17 cellular contexts compared by ENCODE assay signal in the genomic region with DNA sequence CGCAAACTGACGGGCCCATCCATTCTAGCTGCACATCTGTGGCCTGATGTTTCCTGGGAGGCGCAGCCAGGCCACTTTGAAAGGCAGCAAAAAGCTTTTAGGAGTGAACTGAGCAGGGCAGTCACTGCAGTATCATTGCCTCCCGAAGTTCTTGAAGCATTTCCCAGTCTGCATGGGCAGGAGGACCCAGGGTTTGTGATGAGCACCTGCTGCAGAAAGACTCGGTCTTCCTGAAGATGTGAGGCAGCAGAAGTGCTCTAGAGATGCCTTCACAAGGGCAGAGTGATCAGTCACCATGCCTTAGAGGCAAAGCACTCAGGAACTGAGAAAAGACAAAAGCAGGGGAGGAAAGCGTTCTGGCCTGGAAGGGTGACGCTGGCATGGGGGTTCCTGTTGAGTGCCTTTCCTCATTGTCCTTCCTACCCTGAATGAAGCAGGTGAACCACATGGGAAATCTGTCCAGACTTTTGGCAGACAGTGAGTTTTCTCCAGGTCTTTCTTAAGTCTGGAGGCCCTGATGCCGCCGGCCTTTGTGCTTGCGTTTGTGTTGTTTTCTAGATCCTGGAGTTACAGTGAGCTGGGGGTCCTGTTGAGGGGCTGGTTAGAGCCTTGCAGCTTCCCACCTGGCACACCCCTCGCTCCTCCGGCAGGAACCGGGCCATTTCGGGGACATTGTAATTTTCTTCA.
DNase-seq lines count a peak whose midpoint lies in the region; ATAC-seq and TF ChIP-seq lines count a peak whose summit lies in the region.
"Had no signal": no experiment of that assay in that cellular context is flagged by ENCODE, and none has a peak within 500 bp of the region (broad histone marks: within the 10 kb centered on the region; RNA-seq: fewer than 3 reads in every experiment).

No MANE protein-coding gene starts in this region.

- WGBS in right cardiac atrium: 73% methylated on average over 14 of the region's 14 CpGs

- TF ChIP-seq CTCF in endothelial cell (IDR thresholded peaks at IDR 0.05; ENCODE audit: unreplicated experiment): no peak
- no peak for TF ChIP-seq CTCF in neural progenitor cell (IDR thresholded peaks at IDR 0.05)
- no peak for TF ChIP-seq CTCF in type B pancreatic cell (conservative IDR thresholded peaks at IDR 0.05)
- TF ChIP-seq CTCF in GM10266 (IDR thresholded peaks at IDR 0.05; ENCODE audit: control insufficient read depth, insufficient read depth, low read depth, missing control alignments): no peak

- peaks cover 4% of the 10 kb centered on the region for H3K27me3 Mint-ChIP-seq in endothelial cell (ENCODE audit: unreplicated experiment)
- peaks cover 9% of the 10 kb centered on the region for H3K27me3 Mint-ChIP-seq in neural progenitor cell (ENCODE audit: insufficient read depth, low read depth)
- H3K27me3 Mint-ChIP-seq in type B pancreatic cell: peaks cover 5% of the 10 kb centered on the region
- H3K27me3 Mint-ChIP-seq in activated T-cell treated with anti-CD3 and anti-CD28 coated beads, Interleukin-2, amount 50 U/mL, for 4 hours (ENCODE audit: low read depth): no peaks in the 10 kb centered on the region

- H3K4me1 Mint-ChIP-seq in endothelial cell (ENCODE audit: unreplicated experiment) (peaks cover 24% of the 10 kb centered on the region), neural progenitor cell (peaks cover 29% of the 10 kb centered on the region), type B pancreatic cell (ENCODE audit: unreplicated experiment) (peaks cover 27% of the 10 kb centered on the region)
- H3K4me1 Mint-ChIP-seq in activated T-cell treated with anti-CD3 and anti-CD28 coated beads, Interleukin-2, amount 50 U/mL, for 4 hours (ENCODE audit: low read depth): peaks cover 19% of the 10 kb centered on the region

- H3K4me3 ChIP-seq in right cardiac atrium (ENCODE audit: low read length) (no peak overlapping the region), neural progenitor cell (no peak overlapping the region)
- H3K4me3 ChIP-seq: BLaER1 had no signal

- no peak overlapping the region for H3K9ac ChIP-seq in neural progenitor cell
- H3K9ac ChIP-seq: BLaER1 had no signal

- H3K36me3 ChIP-seq in neural progenitor cell: no peaks in the 10 kb centered on the region
- H3K36me3 ChIP-seq: BLaER1, neutrophil had no signal

- H3K27ac Mint-ChIP-seq in endothelial cell (ENCODE audit: unreplicated experiment) (peak overlapping the region; percentile 79), neural progenitor cell (peak overlapping the region; percentile 97), type B pancreatic cell (peak overlapping the region; percentile 18)

- H3K9me3 ChIP-seq in right cardiac atrium (ENCODE audit: control insufficient read depth, low read length) (no peaks in the 10 kb centered on the region), neural progenitor cell (ENCODE audit: low read depth) (no peaks in the 10 kb centered on the region)
- H3K9me3 ChIP-seq: BLaER1, neutrophil had no signal

- H3K36me3 Mint-ChIP-seq in endothelial cell (ENCODE audit: low read depth, unreplicated experiment): no peaks in the 10 kb centered on the region
- H3K36me3 Mint-ChIP-seq in neural progenitor cell: no peaks in the 10 kb centered on the region
- H3K36me3 Mint-ChIP-seq in type B pancreatic cell: no peaks in the 10 kb centered on the region
- no peaks in the 10 kb centered on the region for H3K36me3 Mint-ChIP-seq in activated T-cell treated with anti-CD3 and anti-CD28 coated beads, Interleukin-2, amount 50 U/mL, for 4 hours (ENCODE audit: insufficient read depth)

- peak overlapping the region; percentile 59 for H3K4me2 ChIP-seq in neural progenitor cell

- H3K4me3 Mint-ChIP-seq in endothelial cell (ENCODE audit: unreplicated experiment): no peak overlapping the region
- H3K4me3 Mint-ChIP-seq in neural progenitor cell: no peak overlapping the region
- no peak overlapping the region for H3K4me3 Mint-ChIP-seq in type B pancreatic cell
- no peak overlapping the region for H3K4me3 Mint-ChIP-seq in activated T-cell treated with anti-CD3 and anti-CD28 coated beads, Interleukin-2, amount 50 U/mL, for 4 hours

- H2AFZ ChIP-seq in neural progenitor cell (replicated peaks): no peak overlapping the region

- H4K20me1 ChIP-seq in neural progenitor cell (ENCODE audit: low read depth): no peaks in the 10 kb centered on the region
- H4K20me1 ChIP-seq: BLaER1 had no signal

- no peak overlapping the region for H3K27ac ChIP-seq in right cardiac atrium (ENCODE audit: low read length)
- H3K27ac ChIP-seq in neural progenitor cell: no peak overlapping the region
- H3K27ac ChIP-seq: BLaER1, neutrophil had no signal

- no peaks in the 10 kb centered on the region for H3K79me2 ChIP-seq in neural progenitor cell (ENCODE audit: low read depth)

- peaks cover 17% of the 10 kb centered on the region for H3F3A ChIP-seq in neural progenitor cell (ENCODE audit: low read depth)

- DNase-seq in right cardiac atrium: no peak
- DNase-seq in Right ventricle myocardium inferior (ENCODE audit: missing footprints): no peak
- DNase-seq in endothelial cell (ENCODE audit: low spot score): no peak
- DNase-seq in neural progenitor cell (ENCODE audit: low spot score): no peak
- no peak for DNase-seq in type B pancreatic cell (ENCODE audit: extremely low spot score, unreplicated experiment)
- DNase-seq in activated T-cell treated with anti-CD3 and anti-CD28 coated beads, Interleukin-2, amount 50 U/mL, for 4 hours: no peak
- no peak for DNase-seq in GM10266 (ENCODE audit: extremely low spot score)
- DNase-seq: activated CD4-positive, alpha-beta T cell treated with anti-CD3 and anti-CD28 coated beads, Interleukin-2, amount 50 U/mL, for 4 hours; activated naive CD4-positive, alpha-beta T cell treated with Interleukin-2 at 50 U/mL for 16 hours; central memory CD4-positive, alpha-beta T cell; H7; NCI-H1436; NCI-H526 treated with DMSO at 0.1 percent for 48 hours; SHP77 had no signal

- peak; percentile 22 to 42 for ATAC-seq in right cardiac atrium
- no peak for ATAC-seq in Right ventricle myocardium inferior
- no peak for ATAC-seq in GM21381 (IDR thresholded peaks at IDR 0.05; ENCODE audit: unreplicated experiment)
- no peak for ATAC-seq in activated T-cell treated with anti-CD3 and anti-CD28 coated beads, Interleukin-2, amount 50 U/mL, for 4 hours

- H3K9me3 Mint-ChIP-seq in endothelial cell (ENCODE audit: unreplicated experiment) (no peaks in the 10 kb centered on the region), neural progenitor cell (no peaks in the 10 kb centered on the region), type B pancreatic cell (no peaks in the 10 kb centered on the region)
- no peaks in the 10 kb centered on the region for H3K9me3 Mint-ChIP-seq in activated T-cell treated with anti-CD3 and anti-CD28 coated beads, Interleukin-2, amount 50 U/mL, for 4 hours

- no peaks in the 10 kb centered on the region for H3K27me3 ChIP-seq in right cardiac atrium (ENCODE audit: control insufficient read depth, insufficient read depth)
- H3K27me3 ChIP-seq in neural progenitor cell: no peaks in the 10 kb centered on the region
- H3K27me3 ChIP-seq: BLaER1, neutrophil had no signal

- intact Hi-C loops in right cardiac atrium (cut with DNase I): no loop called here
- intact Hi-C loops in Right ventricle myocardium inferior (cut with DNase I): no loop called here

- H3K4me1 ChIP-seq in right cardiac atrium (ENCODE audit: control insufficient read depth, insufficient read depth, low read length): peaks cover 9% of the 10 kb centered on the region
- peaks cover 22% of the 10 kb centered on the region for H3K4me1 ChIP-seq in neural progenitor cell

Comparison
In these comparisons a context has a peak if more than half of its experiments do, and no peak if none do; other contexts are left out.
1. ATAC-seq: peak in right cardiac atrium (2 of 2); none in Right ventricle myocardium inferior (single experiment), GM21381 (single experiment) and activated T-cell treated with anti-CD3 and anti-CD28 coated beads, Interleukin-2, amount 50 U/mL, for 4 hours (0 of 2).
2. H3K27ac Mint-ChIP-seq: peak in every context shown above with its lines; median percentile 97 in neural progenitor cell; 79 in endothelial cell; 18 in type B pancreatic cell.